Comparison of ENCODE assay signal across 15 cellular contexts in genomic region chr4:94339779-94340178, GRCh38. TPM values are rescaled to one million over a fixed set of nuclear protein-coding genes. Genes with fewer than 3 reads are reported as not detected.
DNase-seq lines count a peak whose midpoint lies in the region; ATAC-seq, FAIRE-seq and TF ChIP-seq lines count a peak whose summit lies in the region.
"Had no signal": no experiment of that assay in that cellular context is flagged by ENCODE, and none has a peak within 500 bp of the region (broad histone marks: within the 10 kb centered on the region; RNA-seq: fewer than 3 reads in every experiment).

No MANE protein-coding gene starts in this region.

- H3K36me3 Mint-ChIP-seq in T-helper 1 cell treated with Interleukin-12 subunit alpha and Interleukin-12 subunit beta and Interleukin-4 antibody, amounts not matched to agents 30 μg/mL and 1 μg/mL, for 36 hours (ENCODE audit: low read depth): no peaks in the 10 kb centered on the region

- H3K36me3 ChIP-seq in K562 (ENCODE audit: control insufficient read depth, insufficient read depth, low read length): no peaks in the 10 kb centered on the region
- H3K36me3 ChIP-seq: pancreas had no signal

- CTCF ChIA-PET in K562 (lab: Yijun Ruan, JAX; ENCODE audit: low intra/inter-chr PET ratio): no interaction called here

- BruUV-seq in K562 (replicated peaks; lab: Mats Ljungman, UMichigan): no TSS peak

- in situ Hi-C loops in K562 (cut with MboI): no loop called here

- peaks cover 16% of the 10 kb centered on the region for H3K4me1 Mint-ChIP-seq in T-helper 1 cell treated with Interleukin-12 subunit alpha and Interleukin-12 subunit beta and Interleukin-4 antibody, amounts not matched to agents 30 μg/mL and 1 μg/mL, for 36 hours (ENCODE audit: low read depth)
- H3K4me1 Mint-ChIP-seq: GM23338 had no signal

- no peak for FAIRE-seq in K562 (lab: Jason Lieb, UNC)
- FAIRE-seq: bronchial epithelial cell, pancreas had no signal

- 80% methylated on average over 9 of the region's 9 CpGs for WGBS in K562 (ENCODE audit: insufficient coverage, low coverage, missing lambda C conversion rate)

- peak; percentile 1 for DNase-seq in stimulated activated naive CD4-positive, alpha-beta T cell treated with Interleukin-2 at 50 U/mL for 16 hours (lab: John Stamatoyannopoulos, UW)
- no peak for DNase-seq in stimulated activated naive CD4-positive, alpha-beta T cell (lab: John Stamatoyannopoulos, UW)
- no peak for DNase-seq in K562 (ENCODE audit: extremely low read depth in 1 of 4, low spot score in 3 of 4)
- DNase-seq in dedifferentiated amniotic fluid mesenchymal stem cell (ENCODE audit: extremely low spot score): no peak
- no peak for DNase-seq in NCI-H1694 treated with DMSO at 0.1 percent for 48 hours (lab: John Stamatoyannopoulos, UW)
- DNase-seq: COR-L47, glutamatergic neuron, NCI-H1436 treated with DMSO at 0.1 percent for 48 hours, NCI-H774, pancreas had no signal

- no peaks in the 10 kb centered on the region for H3K27me3 Mint-ChIP-seq in T-helper 1 cell treated with Interleukin-12 subunit alpha and Interleukin-12 subunit beta and Interleukin-4 antibody, amounts not matched to agents 30 μg/mL and 1 μg/mL, for 36 hours (ENCODE audit: low read depth)

- no peak overlapping the region for H3K9ac ChIP-seq in K562 (ENCODE audit: insufficient read depth in 1 of 2, low read depth in 2 of 2, low read length in 2 of 2)

- TF ChIP-seq RAD21 in K562 (CRISPR knock-in tag; conservative IDR thresholded peaks at IDR 0.05 in 1 of 2, IDR thresholded peaks at IDR 0.05 in 1 of 2): no peak

- no peaks in the 10 kb centered on the region for H4K20me1 ChIP-seq in K562 (replicated peaks; ENCODE audit: control insufficient read depth, insufficient read depth, low read length)

- no peaks in the 10 kb centered on the region; a peak in 1 of 5 replicates for H3K27me3 ChIP-seq in K562 (ENCODE audit: control insufficient read depth in 2 of 2, insufficient read depth in 2 of 2, low read length in 2 of 2)
- H3K27me3 ChIP-seq: pancreas had no signal

- peak overlapping the region; percentile 75 for H3K27ac Mint-ChIP-seq in T-helper 1 cell treated with Interleukin-12 subunit alpha and Interleukin-12 subunit beta and Interleukin-4 antibody, amounts not matched to agents 30 μg/mL and 1 μg/mL, for 36 hours
- H3K27ac Mint-ChIP-seq: GM23338 had no signal

- H3K9me1 ChIP-seq in K562 (ENCODE audit: control insufficient read depth, insufficient read depth, low read length): no peaks in the 10 kb centered on the region

- H3K4me3 Mint-ChIP-seq in T-helper 1 cell treated with Interleukin-12 subunit alpha and Interleukin-12 subunit beta and Interleukin-4 antibody, amounts not matched to agents 30 μg/mL and 1 μg/mL, for 36 hours: peak overlapping the region; percentile 63
- H3K4me3 Mint-ChIP-seq: GM23338 had no signal

- TF ChIP-seq POLR2A in K562 (conservative IDR thresholded peaks at IDR 0.05): no peak

- H3K4me1 ChIP-seq in K562 (replicated peaks in 1 of 2; ENCODE audit: control insufficient read depth in 2 of 2, insufficient read depth in 2 of 2, low read length in 2 of 2): peaks cover 0 to 2% of the 10 kb centered on the region in 2 experiments; a peak in 1 of 5 replicates
- H3K4me1 ChIP-seq: pancreas had no signal

- TF ChIP-seq CTCF in K562 (IDR thresholded peaks at IDR 0.05 in 2 of 3, conservative IDR thresholded peaks at IDR 0.05 in 1 of 3; ENCODE audit: insufficient read depth in 2 of 3, low read depth in 1 of 3, low read length in 3 of 3): no peak

- no peak overlapping the region for H3K4me2 ChIP-seq in K562 (ENCODE audit: insufficient read depth, low read length)
- H3K4me2 ChIP-seq: GM23338 had no signal

- POLR2A ChIA-PET in K562 (lab: Yijun Ruan, JAX): interaction anchor here (1.5 kb wide), 1 partner anchor 9 kb away, joined by 3 read pairs; no protein-coding TSS in a partner anchor

- H2AFZ ChIP-seq in K562 (ENCODE audit: low read depth, low read length): peak overlapping the region; percentile 27
- H2AFZ ChIP-seq: GM23338 had no signal

- no peak overlapping the region for H3K4me3 ChIP-seq in K562
- H3K4me3 ChIP-seq: GM23338, pancreas had no signal

- no peaks in the 10 kb centered on the region for H3K9me3 Mint-ChIP-seq in T-helper 1 cell treated with Interleukin-12 subunit alpha and Interleukin-12 subunit beta and Interleukin-4 antibody, amounts not matched to agents 30 μg/mL and 1 μg/mL, for 36 hours
- H3K9me3 Mint-ChIP-seq: GM23338 had no signal

- ATAC-seq in K562 (no peak), HG02763 (IDR thresholded peaks at IDR 0.05; ENCODE audit: unreplicated experiment) (no peak), HG03571 (IDR thresholded peaks at IDR 0.05; ENCODE audit: unreplicated experiment) (no peak)
- ATAC-seq: GM23338 had no signal

- TF ChIP-seq EP300 in K562 (IDR thresholded peaks at IDR 0.05; ENCODE audit: low read length): no peak

- no peaks in the 10 kb centered on the region for H3K79me2 ChIP-seq in K562 (ENCODE audit: control insufficient read depth, insufficient read depth, low read length)

- H3K9me3 ChIP-seq in K562 (replicated peaks; ENCODE audit: control insufficient read depth, insufficient read depth, low read depth, low read length): no peaks in the 10 kb centered on the region
- H3K9me3 ChIP-seq: pancreas had no signal

- H3K27ac ChIP-seq in K562 (ENCODE audit: extremely low read depth, low read depth, low read length): no peak overlapping the region
- H3K27ac ChIP-seq: pancreas had no signal

- intact Hi-C loops in K562 (cut with micrococcal nuclease): no loop called here

TF ChIP-seq in K562, 482 proteins besides CTCF, POLR2A, EP300 and RAD21:
- TF ChIP-seq ZBTB33 (CRISPR knock-in tag; IDR thresholded peaks at IDR 0.05) (peak; percentile 72), TEAD1 (CRISPR knock-in tag; IDR thresholded peaks at IDR 0.05) (no peak), SP2 (IDR thresholded peaks at IDR 0.05; ENCODE audit: extremely low read depth, low read depth, low read length, poor library complexity, severe bottlenecking) (no peak)

RNA-seq across cellular contexts. Expression of gene HPGDS, which starts 2.9 kb away (rescaled TPM):
- total RNA-seq in K562 (2011; cell fraction: chromatin; rRNA removed; ENCODE audit: low replicate concordance): not detected in 2 replicates
- total RNA-seq in K562 (2011; cell fraction: nucleolus; rRNA removed): not detected in 2 replicates
- not detected in 2 replicates for total RNA-seq in K562 (2011; cell fraction: nucleoplasm; rRNA removed)
- not detected in 2 replicates for total RNA-seq in K562 (2014; rRNA removed)
- total RNA-seq in K562 (2014; rRNA removed; fragmentation: Illumina TruSeq; extraction: Trizol): 0.16 TPM in 1 of 2 replicates, not detected in the other
- total RNA-seq in K562 (2015; rRNA removed; fragmentation: Illumina TruSeq; extraction: Trizol): 0.36 and 0.53 TPM in 2 replicates
- total RNA-seq in K562 (2021): not detected in 2 replicates
- 0.07 TPM in 1 of 2 replicates, not detected in the other for polyA plus RNA-seq in K562 (2011; rRNA removed)
- polyA plus RNA-seq in K562 (2011; cell fraction: cytosol; rRNA removed): not detected in 2 replicates
- not detected in 2 replicates for polyA plus RNA-seq in K562 (2011; cell fraction: nucleus; rRNA removed)
- polyA plus RNA-seq in K562 (2012): 0.17 and 0.33 TPM in 2 replicates
- polyA plus RNA-seq in K562 (2014; fragmentation: Illumina TruSeq; extraction: Trizol): 0.19 TPM in 1 of 2 replicates, not detected in the other
- polyA plus RNA-seq in K562 (2014; fragmentation: Nextera tagmentation; extraction: Ambion mirVana): under 1 TPM; 0.07 to 0.14 TPM
- polyA plus RNA-seq in K562 (2014; rRNA removed): not detected in 2 replicates
- polyA minus RNA-seq in K562 (2011; rRNA and poly(A)+ RNA removed): not detected in 2 replicates
- polyA minus RNA-seq in K562 (2011; cell fraction: cytosol; rRNA and poly(A)+ RNA removed): not detected in 2 replicates
- not detected in 2 replicates for polyA minus RNA-seq in K562 (2011; cell fraction: nucleus; rRNA and poly(A)+ RNA removed)
- total RNA-seq: bronchial epithelial cell, GM23338 had no signal
- polyA plus RNA-seq: GM23338 had no signal
